In the genomic region with DNA sequence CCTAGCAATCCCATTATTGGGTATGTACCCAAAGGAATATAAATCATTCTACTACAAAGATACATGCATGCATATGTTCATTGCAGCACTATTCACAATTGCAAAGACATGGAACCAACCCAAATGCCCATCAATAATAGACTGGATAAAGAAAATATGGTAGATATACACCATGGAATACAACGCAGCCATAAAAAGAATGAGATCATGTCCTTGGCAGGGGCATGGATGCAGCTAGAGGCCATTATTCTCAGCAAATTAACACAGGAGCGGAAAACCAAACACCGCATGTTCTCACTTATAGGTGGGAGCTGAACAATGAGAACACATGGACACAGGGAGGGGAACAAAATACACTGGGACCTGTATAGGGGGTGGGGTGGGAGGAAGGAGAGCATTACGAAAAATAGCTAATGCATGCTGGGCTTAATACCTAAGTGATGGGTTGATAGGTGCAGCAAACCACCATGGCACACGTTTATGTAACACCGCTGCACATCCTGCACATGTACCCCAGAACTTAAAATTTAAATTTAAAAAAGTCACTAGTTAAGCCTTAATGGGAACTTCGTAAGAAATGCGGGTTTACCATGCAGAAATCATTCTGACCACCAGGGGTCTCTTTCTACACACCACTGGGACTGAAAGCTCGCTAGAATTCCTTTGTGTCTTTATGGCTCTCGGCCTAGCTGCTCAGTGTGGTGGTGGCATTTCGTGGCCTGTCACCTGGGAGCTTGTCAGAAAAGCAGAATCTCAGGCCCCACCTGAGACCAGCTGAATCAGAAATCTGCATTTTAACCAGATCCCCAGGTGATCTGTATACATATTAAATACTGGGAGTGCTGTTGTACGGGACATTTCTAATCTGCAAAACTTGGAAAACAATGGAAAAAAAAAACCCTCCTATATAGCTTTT, we compare ENCODE assay signal across 8 cellular contexts. TPM values are rescaled to one million over a fixed set of nuclear protein-coding genes. Genes with fewer than 3 reads are reported as not detected.
DNase-seq lines count a peak whose midpoint lies in the region; ATAC-seq lines count a peak whose summit lies in the region.
"Not testable (repeated sequence)": the region's sequence is repeated elsewhere in the genome, so short reads cannot be mapped to it uniquely, and the experiment has no call there.

No MANE protein-coding gene starts in this region.

- not testable (repeated sequence) for H3K4me1 ChIP-seq in CD4-positive, alpha-beta memory T cell (ENCODE audit: insufficient read depth, low read length)

- peak overlapping the region in 1 of 7 donors; percentile 60 for H3K27ac Mint-ChIP-seq in CD4-positive, alpha-beta memory T cell
- H3K27ac Mint-ChIP-seq in activated CD4-positive, alpha-beta T cell treated with anti-CD3 and anti-CD28 coated beads for 36 hours; central memory CD8-positive, alpha-beta T cell (ENCODE audit: low read depth): not testable (repeated sequence)

- not testable (repeated sequence) for H3K4me3 Mint-ChIP-seq in CD4-positive, alpha-beta memory T cell; activated CD4-positive, alpha-beta T cell treated with anti-CD3 and anti-CD28 coated beads for 36 hours; central memory CD8-positive, alpha-beta T cell

- H3K27me3 Mint-ChIP-seq in CD4-positive, alpha-beta memory T cell; activated CD4-positive, alpha-beta T cell treated with anti-CD3 and anti-CD28 coated beads for 36 hours; central memory CD8-positive, alpha-beta T cell: not testable (repeated sequence)

- H3K4me1 Mint-ChIP-seq in CD4-positive, alpha-beta memory T cell; activated CD4-positive, alpha-beta T cell treated with anti-CD3 and anti-CD28 coated beads for 36 hours; central memory CD8-positive, alpha-beta T cell: not testable (repeated sequence)

- ATAC-seq in GM19455 (IDR thresholded peaks at IDR 0.05; ENCODE audit: unreplicated experiment) (peak; percentile 77), HG03575 (IDR thresholded peaks at IDR 0.05; ENCODE audit: extremely low read depth, insufficient number of reproducible peaks, low FRiP score, unreplicated experiment) (peak; percentile 72)
- peak; percentile 88 for ATAC-seq in activated CD4-positive, alpha-beta T cell treated with anti-CD3 and anti-CD28 coated beads for 36 hours
- ATAC-seq in central memory CD8-positive, alpha-beta T cell (replicated peaks; ENCODE audit: extremely low read depth, poor library complexity, severe bottlenecking), result peak; percentile 46

- H3K27ac ChIP-seq in CD4-positive, alpha-beta memory T cell (ENCODE audit: low read depth, low read length), result not testable (repeated sequence)

- not testable (repeated sequence) for H3K36me3 ChIP-seq in CD4-positive, alpha-beta memory T cell (ENCODE audit: insufficient read depth, low read length)

- peak; percentile 41 to 53 (median 52) for DNase-seq in CD4-positive, alpha-beta memory T cell
- DNase-seq in NCI-H524 (lab: John Stamatoyannopoulos, UW) (peak; percentile 1 to 24), kidney tubule cell (ENCODE audit: low spot score) (peak; percentile 81)
- DNase-seq in activated CD4-positive, alpha-beta T cell treated with anti-CD3 and anti-CD28 coated beads for 36 hours, result peak; percentile 65
- DNase-seq in central memory CD8-positive, alpha-beta T cell (ENCODE audit: low spot score in 2 of 2), result peak; percentile 21 to 25
- peak; percentile 24 to 55 for DNase-seq in stimulated activated CD4-positive, alpha-beta T cell treated with anti-CD3 and anti-CD28 coated beads, Interleukin-2, amount 100 ng/mL, for 24 hours

- not testable (repeated sequence) for H3K9me3 Mint-ChIP-seq in CD4-positive, alpha-beta memory T cell; activated CD4-positive, alpha-beta T cell treated with anti-CD3 and anti-CD28 coated beads for 36 hours (ENCODE audit: low read depth); central memory CD8-positive, alpha-beta T cell

- POLR2A ChIA-PET in CD4-positive, alpha-beta memory T cell (lab: Charles Lee; ENCODE audit: partially characterized antibody), result interaction anchor here (1.3 kb wide), 1 partner anchor 339 kb away, joined by 6 read pairs; no protein-coding TSS in a partner anchor
- POLR2A ChIA-PET in activated CD4-positive, alpha-beta T cell treated with anti-CD3 and anti-CD28 coated beads for 36 hours (lab: Charles Lee), result interaction anchor here (0.6 kb wide), 1 partner anchor 31 kb away, joined by 3 read pairs; no protein-coding TSS in a partner anchor

- intact Hi-C loops in CD4-positive, alpha-beta memory T cell (cut with micrococcal nuclease), result loop anchor here (1.0 kb wide), 1 partner anchor 340 kb away; no protein-coding TSS in a partner anchor
- intact Hi-C loops in activated CD4-positive, alpha-beta T cell treated with anti-CD3 and anti-CD28 coated beads for 36 hours (cut with DNase I, micrococcal nuclease), result loop anchor here (1.0 to 10.0 kb wide), 5 partner anchors 95 to 723 kb away; partner anchors contain the start of gene PPP1R3C (in 1 of the 2)

- H3K4me3 ChIP-seq in CD4-positive, alpha-beta memory T cell (ENCODE audit: low read length in 2 of 2), result not testable (repeated sequence)

- CTCF ChIA-PET in CD4-positive, alpha-beta memory T cell (lab: Charles Lee; ENCODE audit: partially characterized antibody), result interaction anchor here (0.8 to 5.5 kb wide), 21 partner anchors 8 to 1001 kb away, joined by 3 to 46 read pairs (median 4); partner anchors contain the start of gene ANKRD1
- CTCF ChIA-PET in activated CD4-positive, alpha-beta T cell treated with anti-CD3 and anti-CD28 coated beads for 36 hours (lab: Charles Lee), result interaction anchor here (0.7 to 6.5 kb wide), 32 partner anchors 9 to 747 kb away, joined by 3 to 76 read pairs (median 4); partner anchors contain the start of gene ANKRD1

- H3K36me3 Mint-ChIP-seq in CD4-positive, alpha-beta memory T cell, result peaks cover 11 to 17% of the 10 kb centered on the region in 2 donors
- H3K36me3 Mint-ChIP-seq in activated CD4-positive, alpha-beta T cell treated with anti-CD3 and anti-CD28 coated beads for 36 hours (ENCODE audit: low read depth), result peaks cover 13% of the 10 kb centered on the region
- not testable (repeated sequence) for H3K36me3 Mint-ChIP-seq in central memory CD8-positive, alpha-beta T cell (ENCODE audit: insufficient read depth)

- not testable (repeated sequence) for H3K27me3 ChIP-seq in CD4-positive, alpha-beta memory T cell (ENCODE audit: insufficient read depth, low read length)

- not testable (repeated sequence) for H3K9me3 ChIP-seq in CD4-positive, alpha-beta memory T cell (ENCODE audit: control insufficient read depth in 1 of 2, low read length in 2 of 2)

RNA-seq across cellular contexts. Expression of gene ANKRD1, which starts 9.5 kb away (rescaled TPM):
- not detected for total RNA-seq in CD4-positive, alpha-beta memory T cell
- polyA plus RNA-seq in CD4-positive, alpha-beta memory T cell, result not detected
- not detected for total RNA-seq in activated CD4-positive, alpha-beta T cell treated with anti-CD3 and anti-CD28 coated beads for 36 hours

RNA-seq across cellular contexts. Expression of gene RPP30, which starts 39.6 kb away (rescaled TPM):
- 10 to 100 TPM; 32.3 to 33.2 TPM for total RNA-seq in CD4-positive, alpha-beta memory T cell
- polyA plus RNA-seq in CD4-positive, alpha-beta memory T cell, result 10 to 100 TPM; 37.1 to 54.5 TPM
- 100 to 1,000 TPM; 103 to 115 TPM for total RNA-seq in activated CD4-positive, alpha-beta T cell treated with anti-CD3 and anti-CD28 coated beads for 36 hours

RNA-seq across cellular contexts. Expression of gene HTR7, which starts 53.6 kb away (rescaled TPM):
- not detected for total RNA-seq in CD4-positive, alpha-beta memory T cell
- polyA plus RNA-seq in CD4-positive, alpha-beta memory T cell, result not detected
- not detected for total RNA-seq in activated CD4-positive, alpha-beta T cell treated with anti-CD3 and anti-CD28 coated beads for 36 hours

Comparison
In these comparisons a context has a peak if more than half of its experiments do, and no peak if none do; other contexts are left out.
1. DNase-seq: peak in every context shown above with its lines; median percentile 81 in kidney tubule cell; 65 in activated CD4-positive, alpha-beta T cell treated with anti-CD3 and anti-CD28 coated beads for 36 hours; 52 in CD4-positive, alpha-beta memory T cell; 40 in stimulated activated CD4-positive, alpha-beta T cell treated with anti-CD3 and anti-CD28 coated beads, Interleukin-2, amount 100 ng/mL, for 24 hours; 23 in central memory CD8-positive, alpha-beta T cell; 12 in NCI-H524.